ENCODE assay signal across 8 cellular contexts in genomic region chr2:119760876-119761275, GRCh38. TPM values are rescaled to one million over a fixed set of nuclear protein-coding genes. Genes with fewer than 3 reads are reported as not detected.
DNase-seq lines count a peak whose midpoint lies in the region; ATAC-seq, FAIRE-seq and TF ChIP-seq lines count a peak whose summit lies in the region.

No MANE protein-coding gene starts in this region.

- H3K4me3 ChIP-seq in gastrocnemius medialis: peak overlapping the region; percentile 61 to 89 (median 84)

- ATAC-seq in gastrocnemius medialis: no peak
- ATAC-seq in GM19328 (IDR thresholded peaks at IDR 0.05; ENCODE audit: unreplicated experiment): no peak

- TF ChIP-seq POLR2A in GM12892 (IDR thresholded peaks at IDR 0.05; ENCODE audit: low read depth, low read length) (no peak), gastrocnemius medialis (IDR thresholded peaks at IDR 0.05) (no peak)

- no peaks in the 10 kb centered on the region for H3K27me3 ChIP-seq in gastrocnemius medialis

- peak overlapping the region; percentile 72 for H3K27ac ChIP-seq in 22Rv1
- H3K27ac ChIP-seq in gastrocnemius medialis: peak overlapping the region; percentile 91 to 96 (median 95)

- H3K4me1 ChIP-seq in gastrocnemius medialis: peaks cover 58 to 59% of the 10 kb centered on the region in 2 donors

- TF ChIP-seq CTCF in 22Rv1 (IDR thresholded peaks at IDR 0.05) (no peak), gastrocnemius medialis (IDR thresholded peaks at IDR 0.05 in 4 of 5, conservative IDR thresholded peaks at IDR 0.05 in 1 of 5) (no peak)

- intact Hi-C loops in gastrocnemius medialis (cut with DNase I; ENCODE audit: low total_unique reads): loop anchor here (10.0 kb wide), 1 partner anchor 396 kb away; the partner anchor contains the start of genes C2orf76 and DBI

- FAIRE-seq in GM12892 (lab: Jason Lieb, UNC): peak; percentile 73

- in situ Hi-C loops in gastrocnemius medialis (cut with MboI; ENCODE audit: low sequenced_read_pairs in 4 of 4): loop anchor here in 2 of 4 donors (25.0 kb wide), 2 partner anchors 251 to 401 kb away; partner anchors contain the start of gene EPB41L5 (in 1 of the 2)

- H3K9me3 ChIP-seq in gastrocnemius medialis: no peaks in the 10 kb centered on the region

- DNase-seq in GM12892 (ENCODE audit: insufficient read length) (no peak), SW480 (ENCODE audit: low spot score) (peak; percentile 49), fibroblast of the conjunctiva (ENCODE audit: low read depth) (peak; percentile 41), gastrocnemius medialis (no peak), UCSD-AML1 (lab: John Stamatoyannopoulos, UW; ENCODE audit: unreplicated experiment) (no peak), NCI-H2029 treated with DMSO at 0.1 percent for 48 hours (lab: John Stamatoyannopoulos, UW) (no peak)

- no peaks in the 10 kb centered on the region for H3K36me3 ChIP-seq in gastrocnemius medialis

RNA-seq across cellular contexts. Expression of gene PTPN4, which starts 1.2 kb away (rescaled TPM):
- 9.9 TPM for polyA plus RNA-seq in GM12892 (2012; ENCODE audit: missing spikeins)
- 10 to 100 TPM; 12.7 to 37.8 (median 33.5) TPM for total RNA-seq in gastrocnemius medialis

Comparison
In these comparisons a context has a peak if more than half of its experiments do, and no peak if none do; other contexts are left out.
1. DNase-seq: peak in SW480 (single experiment) and fibroblast of the conjunctiva (single experiment); none in GM12892 (single experiment), gastrocnemius medialis (0 of 2), UCSD-AML1 (single experiment) and NCI-H2029 treated with DMSO at 0.1 percent for 48 hours (single experiment).